Comparison of ENCODE assay signal across 9 cellular contexts in genomic region chr19:18089096-18089541, GRCh38. TPM values are rescaled to one million over a fixed set of nuclear protein-coding genes. Genes with fewer than 3 reads are reported as not detected.
DNase-seq lines count a peak whose midpoint lies in the region; ATAC-seq, FAIRE-seq and TF ChIP-seq lines count a peak whose summit lies in the region.
"Not testable (repeated sequence)": the region's sequence is repeated elsewhere in the genome, so short reads cannot be mapped to it uniquely, and the experiment has no call there.
"Had no signal": no experiment of that assay in that cellular context is flagged by ENCODE, and none has a peak within 500 bp of the region (broad histone marks: within the 10 kb centered on the region; RNA-seq: fewer than 3 reads in every experiment).

No MANE protein-coding gene starts in this region.

- TF ChIP-seq POLR2A in K562 (conservative IDR thresholded peaks at IDR 0.05): not testable (repeated sequence)

- not testable (repeated sequence) for H3K9me3 ChIP-seq in CD8-positive, alpha-beta T cell (ENCODE audit: low read length); SU-DHL-6 (ENCODE audit: insufficient read depth, low read length); K562 (replicated peaks; ENCODE audit: control insufficient read depth, insufficient read depth, low read depth, low read length)

- POLR2A ChIA-PET in CD8-positive, alpha-beta T cell (lab: Charles Lee): interaction anchor here (0.6 to 3.1 kb wide), 2 partner anchors 9 to 81 kb away, joined by 3 to 10 read pairs; partner anchors contain the start of gene ARRDC2
- POLR2A ChIA-PET in K562 (lab: Yijun Ruan, JAX): interaction anchor here (0.5 to 1.1 kb wide), 2 partner anchors 9 to 40 kb away, joined by 3 read pairs; no protein-coding TSS in a partner anchor

- H3K4me3 Mint-ChIP-seq in CD8-positive, alpha-beta T cell: peak overlapping the region; percentile 68

- peaks cover 88% of the 10 kb centered on the region for H3K4me1 ChIP-seq in CD8-positive, alpha-beta T cell (ENCODE audit: insufficient read depth, low read length)
- peaks cover 25 to 33% of the 10 kb centered on the region in 2 experiments for H3K4me1 ChIP-seq in K562 (replicated peaks in 1 of 2; ENCODE audit: control insufficient read depth in 2 of 2, insufficient read depth in 2 of 2, low read length in 2 of 2)

- peaks cover 17% of the 10 kb centered on the region for H3K79me2 ChIP-seq in SU-DHL-6 (ENCODE audit: insufficient read depth, low read length)
- not testable (repeated sequence) for H3K79me2 ChIP-seq in K562 (ENCODE audit: control insufficient read depth, insufficient read depth, low read length)

- not testable (repeated sequence) for H3K27me3 ChIP-seq in CD8-positive, alpha-beta T cell (ENCODE audit: insufficient read depth, low read length); SU-DHL-6 (ENCODE audit: low read length); K562 (ENCODE audit: control insufficient read depth in 2 of 2, insufficient read depth in 2 of 2, low read length in 2 of 2)

- H3K9me1 ChIP-seq in K562 (ENCODE audit: control insufficient read depth, insufficient read depth, low read length): not testable (repeated sequence)

- 71% methylated on average over 7 of the region's 11 CpGs for WGBS in K562 (ENCODE audit: insufficient coverage, low coverage, missing lambda C conversion rate)

- H3K9me2 ChIP-seq in SU-DHL-6 (replicated peaks; ENCODE audit: insufficient read depth, low read length): not testable (repeated sequence)

- H3K4me1 Mint-ChIP-seq in CD8-positive, alpha-beta T cell (ENCODE audit: low read depth): peaks cover 78% of the 10 kb centered on the region

- not testable (repeated sequence) for H3K9me3 Mint-ChIP-seq in CD8-positive, alpha-beta T cell

- DNase-seq in CD8-positive, alpha-beta T cell: peak; percentile 31 to 81 (median 61)
- DNase-seq in activated T-cell treated with anti-CD3 and anti-CD28 coated beads for 24 hours (ENCODE audit: low read depth): peak; percentile 46
- DNase-seq in K562 (ENCODE audit: extremely low read depth in 1 of 4, low spot score in 3 of 4): not testable (repeated sequence)
- peak; percentile 49 for DNase-seq in left cardiac atrium
- DNase-seq in posterior cingulate gyrus: peak in 6 of 10 donors; percentile 43 to 91 (median 66)
- peak; percentile 37 for DNase-seq in stimulated activated CD8-positive, alpha-beta memory T cell treated with anti-CD3 and anti-CD28 coated beads, Interleukin-7, amount 100 ng/mL, for 24 hours (ENCODE audit: low read depth)

- CTCF ChIA-PET in CD8-positive, alpha-beta T cell (lab: Charles Lee): interaction anchor here (0.8 to 3.3 kb wide), 7 partner anchors 13 to 87 kb away, joined by 3 to 20 read pairs (median 4); no protein-coding TSS in a partner anchor
- CTCF ChIA-PET in K562 (lab: Yijun Ruan, JAX; ENCODE audit: low intra/inter-chr PET ratio): not testable (repeated sequence)

- in situ Hi-C loops in K562 (cut with MboI): not testable (repeated sequence)

- TF ChIP-seq EP300 in K562 (IDR thresholded peaks at IDR 0.05; ENCODE audit: low read length): not testable (repeated sequence)

- intact Hi-C loops in CD8-positive, alpha-beta T cell (cut with DNase I, micrococcal nuclease): loop anchor here in 1 of 2 experiments (1.0 kb wide), 1 partner anchor 8 kb away; the partner anchor contains the start of gene MAST3
- intact Hi-C loops in K562 (cut with micrococcal nuclease); left cardiac atrium (cut with DNase I); posterior cingulate gyrus (cut with DNase I): not testable (repeated sequence)

- H3K36me3 ChIP-seq in CD8-positive, alpha-beta T cell (ENCODE audit: insufficient read depth, low read length); SU-DHL-6 (ENCODE audit: low read length); K562 (ENCODE audit: control insufficient read depth, insufficient read depth, low read length): not testable (repeated sequence)

- H3K27ac Mint-ChIP-seq in CD8-positive, alpha-beta T cell: peak overlapping the region; percentile 97

- peak overlapping the region; percentile 53 for H3K4me2 ChIP-seq in SU-DHL-6 (ENCODE audit: low read depth, low read length, poor library complexity, severe bottlenecking)
- not testable (repeated sequence) for H3K4me2 ChIP-seq in K562 (ENCODE audit: insufficient read depth, low read length)

- TF ChIP-seq CTCF in CD8-positive, alpha-beta T cell (IDR thresholded peaks at IDR 0.05); SU-DHL-6 (IDR thresholded peaks at IDR 0.05; ENCODE audit: insufficient read depth, low read length, poor library complexity, severe bottlenecking); K562 (IDR thresholded peaks at IDR 0.05 in 2 of 3, conservative IDR thresholded peaks at IDR 0.05 in 1 of 3; ENCODE audit: insufficient read depth in 2 of 3, low read depth in 1 of 3, low read length in 3 of 3): not testable (repeated sequence)

- not testable (repeated sequence) for TF ChIP-seq RAD21 in K562 (CRISPR knock-in tag; conservative IDR thresholded peaks at IDR 0.05 in 1 of 2, IDR thresholded peaks at IDR 0.05 in 1 of 2)

- peaks cover 51% of the 10 kb centered on the region for H3F3A ChIP-seq in SU-DHL-6 (ENCODE audit: insufficient read depth)

- H3K27ac ChIP-seq in CD8-positive, alpha-beta T cell (ENCODE audit: low read depth, low read length): peak overlapping the region; percentile 58
- peak overlapping the region; percentile 91 for H3K27ac ChIP-seq in SU-DHL-6 (ENCODE audit: low read depth, low read length)
- not testable (repeated sequence) for H3K27ac ChIP-seq in K562 (ENCODE audit: extremely low read depth, low read depth, low read length)

- not testable (repeated sequence) for H3K4me3 ChIP-seq in CD8-positive, alpha-beta T cell (ENCODE audit: low read depth, low read length); SU-DHL-6 (ENCODE audit: insufficient read depth, low read length, poor library complexity, severe bottlenecking); K562

- not testable (repeated sequence) for BruUV-seq in K562 (replicated peaks; lab: Mats Ljungman, UMichigan)

- H3K36me3 Mint-ChIP-seq in CD8-positive, alpha-beta T cell: not testable (repeated sequence)

- H4K20me1 ChIP-seq in SU-DHL-6 (ENCODE audit: low read depth, low read length); K562 (replicated peaks; ENCODE audit: control insufficient read depth, insufficient read depth, low read length): not testable (repeated sequence)

- peak; percentile 42 for FAIRE-seq in K562 (lab: Jason Lieb, UNC)

- H3K9ac ChIP-seq in SU-DHL-6 (ENCODE audit: low read length): peak overlapping the region; percentile 50
- H3K9ac ChIP-seq in K562 (ENCODE audit: insufficient read depth in 1 of 2, low read depth in 2 of 2, low read length in 2 of 2): not testable (repeated sequence)

- H2AFZ ChIP-seq in SU-DHL-6 (ENCODE audit: low read depth, low read length, severe bottlenecking): not testable (repeated sequence)
- H2AFZ ChIP-seq in K562 (ENCODE audit: low read depth, low read length): peak overlapping the region; percentile 10; the same call in 1 of the 2 replicates

- ATAC-seq in CD8-positive, alpha-beta T cell: peak; percentile 70
- ATAC-seq in HG03280 (IDR thresholded peaks at IDR 0.05; ENCODE audit: unreplicated experiment) (peak; percentile 46), left cardiac atrium (peak; percentile 19 to 36)
- ATAC-seq in K562: not testable (repeated sequence)

- not testable (repeated sequence) for H3K27me3 Mint-ChIP-seq in CD8-positive, alpha-beta T cell (ENCODE audit: low read depth)

RNA-seq across cellular contexts. Expression of gene IL12RB1, which starts 2.4 kb away (rescaled TPM):
- 10 to 100 TPM; 22.7 to 25.6 TPM for total RNA-seq in CD8-positive, alpha-beta T cell
- not detected in 2 replicates for total RNA-seq in K562 (2011; cell fraction: chromatin; rRNA removed; ENCODE audit: low replicate concordance)
- not detected in 2 replicates for total RNA-seq in K562 (2011; cell fraction: nucleolus; rRNA removed)
- not detected in 2 replicates for total RNA-seq in K562 (2011; cell fraction: nucleoplasm; rRNA removed)
- not detected in 2 replicates for total RNA-seq in K562 (2014; rRNA removed)
- total RNA-seq in K562 (2014; rRNA removed; fragmentation: Illumina TruSeq; extraction: Trizol): not detected in 2 replicates
- not detected in 2 replicates for total RNA-seq in K562 (2015; rRNA removed; fragmentation: Illumina TruSeq; extraction: Trizol)
- 0.07 and 0.09 TPM in 2 replicates for total RNA-seq in K562 (2021)
- 0.07 TPM in 1 of 2 replicates, not detected in the other for polyA plus RNA-seq in K562 (2011; rRNA removed)
- polyA plus RNA-seq in K562 (2011; cell fraction: cytosol; rRNA removed): 0.30 TPM in 1 of 2 replicates, not detected in the other
- polyA plus RNA-seq in K562 (2011; cell fraction: nucleus; rRNA removed): 0.09 TPM in 1 of 2 replicates, not detected in the other
- polyA plus RNA-seq in K562 (2012): 0.09 and 0.10 TPM in 2 replicates
- polyA plus RNA-seq in K562 (2014; fragmentation: Illumina TruSeq; extraction: Trizol): not detected in 2 replicates
- polyA plus RNA-seq in K562 (2014; fragmentation: Nextera tagmentation; extraction: Ambion mirVana): under 1 TPM in 1 of 2 experiments, not detected in 1; 0.04 TPM
- 0.05 TPM in 1 of 2 replicates, not detected in the other for polyA plus RNA-seq in K562 (2014; rRNA removed)
- polyA minus RNA-seq in K562 (2011; rRNA and poly(A)+ RNA removed): not detected in 2 replicates
- polyA minus RNA-seq in K562 (2011; cell fraction: cytosol; rRNA and poly(A)+ RNA removed): not detected in 2 replicates
- not detected in 2 replicates for polyA minus RNA-seq in K562 (2011; cell fraction: nucleus; rRNA and poly(A)+ RNA removed)
- total RNA-seq in left cardiac atrium: 1 to 10 TPM; 1.2 to 1.6 TPM
- total RNA-seq: PC-3 had no signal

RNA-seq across cellular contexts. Expression of gene MAST3, which starts 8.5 kb away (rescaled TPM):
- total RNA-seq in CD8-positive, alpha-beta T cell: 10 to 100 TPM; 13.7 to 15.2 TPM
- total RNA-seq in K562 (2011; cell fraction: chromatin; rRNA removed; ENCODE audit: low replicate concordance): 13.6 and 45.1 TPM in 2 replicates
- total RNA-seq in K562 (2011; cell fraction: nucleolus; rRNA removed): 19.7 and 22.0 TPM in 2 replicates
- 15.4 and 16.2 TPM in 2 replicates for total RNA-seq in K562 (2011; cell fraction: nucleoplasm; rRNA removed)
- 2.4 and 3.4 TPM in 2 replicates for total RNA-seq in K562 (2014; rRNA removed)
- 0.99 and 1.3 TPM in 2 replicates for total RNA-seq in K562 (2014; rRNA removed; fragmentation: Illumina TruSeq; extraction: Trizol)
- 1.7 and 2.0 TPM in 2 replicates for total RNA-seq in K562 (2015; rRNA removed; fragmentation: Illumina TruSeq; extraction: Trizol)
- 9.9 and 11.8 TPM in 2 replicates for total RNA-seq in K562 (2021)
- 1.5 and 2.9 TPM in 2 replicates for polyA plus RNA-seq in K562 (2011; rRNA removed)
- polyA plus RNA-seq in K562 (2011; cell fraction: cytosol; rRNA removed): 1.7 and 2.2 TPM in 2 replicates
- 8.8 and 12.1 TPM in 2 replicates for polyA plus RNA-seq in K562 (2011; cell fraction: nucleus; rRNA removed)
- 4.2 and 5.1 TPM in 2 replicates for polyA plus RNA-seq in K562 (2012)
- 3.4 and 4.2 TPM in 2 replicates for polyA plus RNA-seq in K562 (2014; fragmentation: Illumina TruSeq; extraction: Trizol)
- polyA plus RNA-seq in K562 (2014; fragmentation: Nextera tagmentation; extraction: Ambion mirVana): 1 to 10 TPM in 1 of 2 experiments, under 1 TPM in 1; 0.94 to 2.5 TPM
- 3.4 and 3.7 TPM in 2 replicates for polyA plus RNA-seq in K562 (2014; rRNA removed)
- 2.1 and 2.3 TPM in 2 replicates for polyA minus RNA-seq in K562 (2011; rRNA and poly(A)+ RNA removed)
- 5.7 and 6.8 TPM in 2 replicates for polyA minus RNA-seq in K562 (2011; cell fraction: cytosol; rRNA and poly(A)+ RNA removed)
- 6.5 and 6.8 TPM in 2 replicates for polyA minus RNA-seq in K562 (2011; cell fraction: nucleus; rRNA and poly(A)+ RNA removed)
- 1 to 10 TPM; 5.5 to 7.9 TPM for total RNA-seq in left cardiac atrium

Comparison
In these comparisons a context has a peak if more than half of its experiments do, and no peak if none do; other contexts are left out.
1. RNA of gene IL12RB1, which starts 2.4 kb away (total RNA-seq): 22.7 to 25.6 TPM in CD8-positive, alpha-beta T cell; 1.2 to 1.6 TPM in left cardiac atrium and 0.07 to 0.09 TPM in K562; every median in the first group is over 4 times any median in the second.